18 cellular contexts compared by ENCODE assay signal in genomic region chr14:25103820-25104219, GRCh38. TPM values are rescaled to one million over a fixed set of nuclear protein-coding genes. Genes with fewer than 3 reads are reported as not detected.
A peak's percentile ranks its signal among the peaks of the same experiment; 100 is the strongest.
DNase-seq lines count a peak whose midpoint lies in the region; ATAC-seq and TF ChIP-seq lines count a peak whose summit lies in the region.
"Had no signal": no experiment of that assay in that cellular context is flagged by ENCODE, and none has a peak within 500 bp of the region (broad histone marks: within the 10 kb centered on the region; RNA-seq: fewer than 3 reads in every experiment).

No MANE protein-coding gene starts in this region.

- DNase-seq in NCI-H82 (lab: John Stamatoyannopoulos, UW): peak; percentile 19
- DNase-seq in NCI-H82 treated with DMSO at 0.1 percent for 48 hours (lab: John Stamatoyannopoulos, UW; ENCODE audit: unreplicated experiment): no peak
- DNase-seq in CD14-positive monocyte (ENCODE audit: low spot score): no peak
- DNase-seq in MV-4-11 (lab: John Stamatoyannopoulos, UW): peak; percentile 40
- DNase-seq in mesothelial cell of epicardium (ENCODE audit: low spot score in 2 of 2, unreplicated experiment in 2 of 2): no peak
- no peak for DNase-seq in NCI-H345 (lab: John Stamatoyannopoulos, UW)
- DNase-seq in erythroblast (lab: John Stamatoyannopoulos, UW): no peak
- DNase-seq: AML-193; CD4-positive, alpha-beta memory T cell; DMS153; DMS79; GDM1; GM23248; H7; HFFc6 had no signal

- H3K36me3 Mint-ChIP-seq in CD14-positive monocyte (peaks cover 0 to 5% of the 10 kb centered on the region in 2 donors), mesothelial cell of epicardium (no peaks in the 10 kb centered on the region)
- H3K36me3 Mint-ChIP-seq: CD4-positive, alpha-beta memory T cell had no signal

- ATAC-seq in GM19463 (IDR thresholded peaks at IDR 0.05; ENCODE audit: unreplicated experiment): no peak
- ATAC-seq: A549, HCT116 had no signal

- H3K9me3 Mint-ChIP-seq in CD14-positive monocyte (peaks cover 3 to 14% (median 5%) of the 10 kb centered on the region in 7 donors), mesothelial cell of epicardium (no peaks in the 10 kb centered on the region)
- H3K9me3 Mint-ChIP-seq: HFFc6 had no signal

- no peak for TF ChIP-seq POLR2A in erythroblast (IDR thresholded peaks at IDR 0.05; ENCODE audit: low read length)

- H3K27ac Mint-ChIP-seq in CD14-positive monocyte (peak overlapping the region; percentile 72 to 91 (median 82)), mesothelial cell of epicardium (peak overlapping the region; percentile 43)
- H3K27ac Mint-ChIP-seq: HFFc6 had no signal

- H3K4me3 Mint-ChIP-seq in CD14-positive monocyte (peak overlapping the region in 1 of 2 donors; percentile 30), mesothelial cell of epicardium (no peak overlapping the region)
- H3K4me3 Mint-ChIP-seq: CD4-positive, alpha-beta memory T cell; HFFc6 had no signal

- H3K27me3 Mint-ChIP-seq in CD14-positive monocyte (ENCODE audit: low read depth in 3 of 3) (peaks cover 0 to 9% (median 3%) of the 10 kb centered on the region in 3 donors), mesothelial cell of epicardium (ENCODE audit: low read depth) (no peaks in the 10 kb centered on the region)

- intact Hi-C loops in CD14-positive monocyte (cut with micrococcal nuclease): no loop called here

- TF ChIP-seq CTCF in CD14-positive monocyte (IDR thresholded peaks at IDR 0.05): no peak
- no peak for TF ChIP-seq CTCF in mesothelial cell of epicardium (IDR thresholded peaks at IDR 0.05; ENCODE audit: unreplicated experiment)

- peaks cover 30% of the 10 kb centered on the region for H3K4me1 Mint-ChIP-seq in CD14-positive monocyte
- H3K4me1 Mint-ChIP-seq in mesothelial cell of epicardium: peaks cover 8% of the 10 kb centered on the region
- H3K4me1 Mint-ChIP-seq: CD4-positive, alpha-beta memory T cell had no signal

RNA-seq across cellular contexts. Expression of gene STXBP6, which starts 53.9 kb away (rescaled TPM):
- under 1 TPM; 0.08 to 0.25 TPM for polyA plus RNA-seq in CD14-positive monocyte
- 14.5 to 19.2 TPM (median 16.6 TPM) in 3 replicates for total RNA-seq in mesothelial cell of epicardium
- total RNA-seq: CD4-positive, alpha-beta memory T cell had no signal
- polyA plus RNA-seq: CD4-positive, alpha-beta memory T cell had no signal

Comparison
In these comparisons a context has a peak if more than half of its experiments do, and no peak if none do; other contexts are left out.
1. DNase-seq: peak in NCI-H82 (single experiment) and MV-4-11 (single experiment); none in NCI-H82 treated with DMSO at 0.1 percent for 48 hours (single experiment), CD14-positive monocyte (single experiment), mesothelial cell of epicardium (0 of 2), NCI-H345 (single experiment) and erythroblast (0 of 2).